Comparison of ENCODE assay signal across 18 cellular contexts in genomic region chr12:10900530-10900929, GRCh38. TPM values are rescaled to one million over a fixed set of nuclear protein-coding genes. Genes with fewer than 3 reads are reported as not detected.
DNase-seq lines count a peak whose midpoint lies in the region; ATAC-seq, FAIRE-seq and TF ChIP-seq lines count a peak whose summit lies in the region.
"Had no signal": no experiment of that assay in that cellular context is flagged by ENCODE, and none has a peak within 500 bp of the region (broad histone marks: within the 10 kb centered on the region; RNA-seq: fewer than 3 reads in every experiment).

No MANE protein-coding gene starts in this region.

- H3K4me3 ChIP-seq in bronchial epithelial cell (ENCODE audit: low read depth, low read length) (no peak overlapping the region), esophagus (ENCODE audit: low read depth in 1 of 2, low read length in 2 of 2) (no peak overlapping the region), mesenchymal stem cell (ENCODE audit: insufficient read depth in 1 of 2, low read depth in 1 of 2, low read length in 2 of 2) (no peak overlapping the region), HepG2 (replicated peaks in 1 of 3; ENCODE audit: insufficient read depth in 1 of 3, low read depth in 2 of 3, low read length in 3 of 3) (no peak overlapping the region)
- H3K4me3 ChIP-seq: BLaER1, GM12878, HAP-1 had no signal

- POLR2A ChIA-PET in HepG2 (lab: Yijun Ruan, JAX), result no interaction called here

- peak overlapping the region; percentile 17 to 56 for H3K27ac ChIP-seq in esophagus (ENCODE audit: low read depth in 2 of 2, low read length in 1 of 2)
- H3K27ac ChIP-seq in mesenchymal stem cell (ENCODE audit: low read length, poor library complexity, severe bottlenecking), result no peak overlapping the region
- H3K27ac ChIP-seq in HepG2 (ENCODE audit: extremely low read length, insufficient read depth, low read length), result no peak overlapping the region
- H3K27ac ChIP-seq: BLaER1 had no signal

- TF ChIP-seq RAD21 in HepG2 (CRISPR knock-in tag; IDR thresholded peaks at IDR 0.05), result no peak

- H2BK5ac ChIP-seq in mesenchymal stem cell (ENCODE audit: low read depth, low read length, poor library complexity, severe bottlenecking), result no peak overlapping the region

- H3K4me1 Mint-ChIP-seq in activated T-helper 17 cell treated with anti-CD3 and anti-CD28 coated beads, Interleukin-2, amount 50 U/mL, for 72 hours, result peaks cover 9% of the 10 kb centered on the region
- H3K4me1 Mint-ChIP-seq: CD14-positive monocyte had no signal

- H3K36me3 ChIP-seq in bronchial epithelial cell (ENCODE audit: control insufficient read depth, insufficient read depth, low read length) (no peaks in the 10 kb centered on the region), esophagus (ENCODE audit: control insufficient read depth in 2 of 2, insufficient read depth in 2 of 2, low read length in 1 of 2) (no peaks in the 10 kb centered on the region), mesenchymal stem cell (ENCODE audit: control insufficient read depth in 1 of 2, insufficient read depth in 2 of 2, low read depth in 1 of 2, low read length in 2 of 2) (peaks cover 0 to 5% of the 10 kb centered on the region in 2 experiments), HepG2 (replicated peaks in 1 of 2; ENCODE audit: control insufficient read depth in 1 of 2, insufficient read depth in 2 of 2, low read length in 2 of 2) (0 out of 5 replicates have a peak, but pooled peaks cover 0 to 3% of the 10 kb centered on the region in 2 experiments)
- H3K36me3 ChIP-seq: HAP-1 had no signal

- H3K27me3 ChIP-seq in bronchial epithelial cell (ENCODE audit: control insufficient read depth, insufficient read depth, low read length) (no peaks in the 10 kb centered on the region), esophagus (ENCODE audit: control insufficient read depth in 1 of 2, insufficient read depth in 2 of 2, low read length in 2 of 2) (no peaks in the 10 kb centered on the region), mesenchymal stem cell (ENCODE audit: control insufficient read depth in 1 of 2, insufficient read depth in 1 of 2, low read length in 2 of 2) (no peaks in the 10 kb centered on the region), HepG2 (ENCODE audit: control insufficient read depth in 1 of 2, insufficient read depth in 2 of 2, low read length in 2 of 2) (no peaks in the 10 kb centered on the region)
- H3K27me3 ChIP-seq: BLaER1 had no signal

- in situ Hi-C loops in HepG2 (cut with HindIII; ENCODE audit: extremely low pct_ligation_motif_present, low pct_unique_long_range_greater_than_20kb), result no loop called here

- no peak for ATAC-seq in activated T-helper 17 cell treated with anti-CD3 and anti-CD28 coated beads, Interleukin-2, amount 50 U/mL, for 72 hours (replicated peaks)
- no peak for ATAC-seq in HepG2
- ATAC-seq: GM12878 had no signal

- H4K8ac ChIP-seq in mesenchymal stem cell (ENCODE audit: low read length), result peak overlapping the region; percentile 24

- peaks cover 2% of the 10 kb centered on the region for H3K79me2 ChIP-seq in HepG2 (ENCODE audit: insufficient read depth, low read length)

- H3K79me1 ChIP-seq in mesenchymal stem cell (replicated peaks; ENCODE audit: low read length, poor library complexity, severe bottlenecking), result peaks cover 22% of the 10 kb centered on the region

- no peak overlapping the region for H2AK5ac ChIP-seq in mesenchymal stem cell (ENCODE audit: low read length, severe bottlenecking)

- peaks cover 0 to 3% of the 10 kb centered on the region in 2 donors for H3K4me1 ChIP-seq in esophagus (ENCODE audit: control insufficient read depth in 2 of 2, insufficient read depth in 2 of 2, low read length in 1 of 2)
- H3K4me1 ChIP-seq in mesenchymal stem cell (ENCODE audit: control insufficient read depth, insufficient read depth, low read depth, low read length), result no peaks in the 10 kb centered on the region
- peaks cover 10% of the 10 kb centered on the region; the same call in 1 of the 2 replicates for H3K4me1 ChIP-seq in HepG2 (ENCODE audit: insufficient read depth, low read length)
- H3K4me1 ChIP-seq: BLaER1, HAP-1 had no signal

- TF ChIP-seq EP300 in HepG2 (IDR thresholded peaks at IDR 0.05; ENCODE audit: low read depth in 2 of 2, low read length in 2 of 2) (no peak), HepG2 (CRISPR knock-in tag; IDR thresholded peaks at IDR 0.05; ENCODE audit: borderline replicate concordance) (no peak)

- intact Hi-C loops in HepG2 (cut with micrococcal nuclease; ENCODE audit: unreplicated experiment), result loop anchor here (2.0 to 5.0 kb wide), 2 partner anchors 33 to 130 kb away; no protein-coding TSS in a partner anchor

- no peaks in the 10 kb centered on the region for H3K27me3 Mint-ChIP-seq in activated T-helper 17 cell treated with anti-CD3 and anti-CD28 coated beads, Interleukin-2, amount 50 U/mL, for 72 hours
- H3K27me3 Mint-ChIP-seq: CD4-positive, alpha-beta memory T cell had no signal

- CTCF ChIA-PET in HepG2 (lab: Yijun Ruan, JAX; ENCODE audit: low intra/inter-chr PET ratio, low total read pairs), result interaction anchor here (1.5 kb wide), 1 partner anchor 33 kb away, joined by 13 read pairs; no protein-coding TSS in a partner anchor

- H3K18ac ChIP-seq in mesenchymal stem cell (ENCODE audit: low read depth in 1 of 2, low read length in 2 of 2), result no peak overlapping the region

- peaks cover 11% of the 10 kb centered on the region for H3K36me3 Mint-ChIP-seq in activated T-helper 17 cell treated with anti-CD3 and anti-CD28 coated beads, Interleukin-2, amount 50 U/mL, for 72 hours (ENCODE audit: low read depth)

- H3K4ac ChIP-seq in mesenchymal stem cell (ENCODE audit: low read depth in 1 of 2, low read length in 2 of 2), result no peak overlapping the region

- H3K4me3 Mint-ChIP-seq in activated T-helper 17 cell treated with anti-CD3 and anti-CD28 coated beads, Interleukin-2, amount 50 U/mL, for 72 hours, result no peak overlapping the region
- H3K4me3 Mint-ChIP-seq: CD14-positive monocyte; CD4-positive, alpha-beta memory T cell had no signal

- peak; percentile 34 for DNase-seq in bronchial epithelial cell (ENCODE audit: low read depth)
- DNase-seq in mesenchymal stem cell, result no peak
- DNase-seq in Kasumi-1 (lab: John Stamatoyannopoulos, UW), result no peak
- no peak for DNase-seq in GM03348 (ENCODE audit: low spot score)
- DNase-seq in HepG2 (ENCODE audit: low spot score), result no peak
- DNase-seq: 8988T, Calu3, DMS79 treated with DMSO at 0.1 percent for 48 hours, GF-D8 had no signal

- WGBS in esophagus, 2 donors, result 73 to 77% methylated on average over 1 of the region's 1 CpG
- WGBS in mesenchymal stem cell, result 90% methylated on average over 1 of the region's 1 CpG
- WGBS in HepG2 (ENCODE audit: low lambda C conversion rate), result 100% methylated on average over 1 of the region's 1 CpG

- H3K9ac ChIP-seq in mesenchymal stem cell (ENCODE audit: low read length), result no peak overlapping the region
- no peak overlapping the region for H3K9ac ChIP-seq in HepG2 (ENCODE audit: insufficient read depth, low read depth, low read length)
- H3K9ac ChIP-seq: BLaER1 had no signal

- no peak overlapping the region for H3K4me2 ChIP-seq in mesenchymal stem cell (ENCODE audit: low read length, poor library complexity, severe bottlenecking)
- H3K4me2 ChIP-seq in HepG2 (ENCODE audit: low read depth, low read length), result no peak overlapping the region
- H3K4me2 ChIP-seq: BLaER1 had no signal

- H2BK120ac ChIP-seq in mesenchymal stem cell (ENCODE audit: low read depth, low read length), result no peak overlapping the region

- no peak overlapping the region for H3K23ac ChIP-seq in mesenchymal stem cell (ENCODE audit: low read length in 2 of 2)

- TF ChIP-seq CTCF in bronchial epithelial cell (IDR thresholded peaks at IDR 0.05; ENCODE audit: insufficient read depth, low read length, severe bottlenecking), result no peak
- no peak for TF ChIP-seq CTCF in HepG2 (CRISPR knock-in tag; IDR thresholded peaks at IDR 0.05)

- FAIRE-seq in bronchial epithelial cell (lab: Jason Lieb, UNC), result no peak
- no peak for FAIRE-seq in HepG2 (lab: Jason Lieb, UNC)
- FAIRE-seq: GM12878 had no signal

- no peak overlapping the region for H2AFZ ChIP-seq in mesenchymal stem cell (ENCODE audit: low read depth, low read length)
- no peak overlapping the region for H2AFZ ChIP-seq in HepG2 (ENCODE audit: low read length)

- no peak overlapping the region for H2BK15ac ChIP-seq in mesenchymal stem cell (ENCODE audit: low read depth, poor library complexity, severe bottlenecking)

- no peak overlapping the region for H3K27ac Mint-ChIP-seq in activated T-helper 17 cell treated with anti-CD3 and anti-CD28 coated beads, Interleukin-2, amount 50 U/mL, for 72 hours
- H3K27ac Mint-ChIP-seq: CD14-positive monocyte had no signal

- no peak overlapping the region for H4K91ac ChIP-seq in mesenchymal stem cell (ENCODE audit: low read length)

- H2BK12ac ChIP-seq in mesenchymal stem cell (ENCODE audit: low read length in 2 of 2), result no peak overlapping the region

- peaks cover 11% of the 10 kb centered on the region for H3K9me3 Mint-ChIP-seq in activated T-helper 17 cell treated with anti-CD3 and anti-CD28 coated beads, Interleukin-2, amount 50 U/mL, for 72 hours

- BruUV-seq in HepG2 (replicated peaks; lab: Mats Ljungman, UMichigan), result no TSS peak

- no peak for TF ChIP-seq POLR2A in HepG2 (IDR thresholded peaks at IDR 0.05; ENCODE audit: insufficient read depth in 1 of 2, low read depth in 2 of 2, low read length in 2 of 2)

- H3K14ac ChIP-seq in mesenchymal stem cell (ENCODE audit: low read length in 2 of 2), result no peak overlapping the region

- no peaks in the 10 kb centered on the region for H3K9me3 ChIP-seq in esophagus (ENCODE audit: control insufficient read depth in 2 of 2, insufficient read depth in 1 of 2, low read depth in 1 of 2, low read length in 1 of 2)
- peaks cover 36% of the 10 kb centered on the region for H3K9me3 ChIP-seq in mesenchymal stem cell (ENCODE audit: control insufficient read depth, low read length)
- H3K9me3 ChIP-seq in HepG2 (ENCODE audit: low read length), result peaks cover 38% of the 10 kb centered on the region
- H3K9me3 ChIP-seq: HAP-1 had no signal

- no peaks in the 10 kb centered on the region for H4K20me1 ChIP-seq in HepG2 (ENCODE audit: insufficient read depth, low read length)
- H4K20me1 ChIP-seq: BLaER1 had no signal

RNA-seq across cellular contexts. Expression of gene TAS2R13, which starts 8.8 kb away (rescaled TPM):
- 0.38 and 1.1 TPM in 2 replicates for total RNA-seq in bronchial epithelial cell
- not detected for polyA plus RNA-seq in esophagus
- polyA plus RNA-seq in mesenchymal stem cell (2013, experiment 1 of 2), result not detected
- not detected for polyA plus RNA-seq in mesenchymal stem cell (2013, experiment 2 of 2)
- 1 to 10 TPM; 1.2 to 2.1 TPM for total RNA-seq in activated T-helper 17 cell treated with anti-CD3 and anti-CD28 coated beads, Interleukin-2, amount 50 U/mL, for 72 hours
- total RNA-seq in HepG2 (2016; rRNA removed; fragmentation: Illumina TruSeq; extraction: Trizol), result 0.46 and 1.3 TPM in 2 replicates
- not detected in 2 replicates for total RNA-seq in HepG2 (2016; cell fraction: cytosol; rRNA removed; fragmentation: Illumina TruSeq; extraction: Trizol; ENCODE audit: low read depth)
- total RNA-seq in HepG2 (2016; cell fraction: insoluble cytoplasmic fraction; rRNA removed; fragmentation: Illumina TruSeq; extraction: Trizol), result 0.15 and 1.4 TPM in 2 replicates
- total RNA-seq in HepG2 (2016; cell fraction: membrane; rRNA removed; fragmentation: Illumina TruSeq; extraction: Trizol), result not detected in 2 replicates
- 9.6 and 11.5 TPM in 2 replicates for total RNA-seq in HepG2 (2016; cell fraction: nucleus; rRNA removed; fragmentation: Illumina TruSeq; extraction: Trizol)
- polyA plus RNA-seq in HepG2 (2011; rRNA removed), result 0.27 and 0.33 TPM in 2 replicates
- not detected in 2 replicates for polyA plus RNA-seq in HepG2 (2011; cell fraction: cytosol; rRNA removed)
- polyA plus RNA-seq in HepG2 (2011; cell fraction: nucleus; rRNA removed), result 0.85 and 1.1 TPM in 2 replicates
- not detected in 2 replicates for polyA plus RNA-seq in HepG2 (2012)
- polyA plus RNA-seq in HepG2 (2016; cell fraction: cytosol; fragmentation: Illumina TruSeq; extraction: Trizol; ENCODE audit: low read depth), result not detected in 2 replicates
- polyA plus RNA-seq in HepG2 (2016; cell fraction: insoluble cytoplasmic fraction; fragmentation: Illumina TruSeq; extraction: Trizol; ENCODE audit: low read depth), result not detected in 2 replicates
- polyA plus RNA-seq in HepG2 (2016; cell fraction: membrane; fragmentation: Illumina TruSeq; extraction: Trizol; ENCODE audit: low read depth), result not detected in 2 replicates
- polyA plus RNA-seq in HepG2 (2016; cell fraction: nucleus; fragmentation: Illumina TruSeq; extraction: Trizol; ENCODE audit: insufficient read depth, low read depth), result 0.29 and 0.65 TPM in 2 replicates
- polyA minus RNA-seq in HepG2 (2011; rRNA and poly(A)+ RNA removed; ENCODE audit: low replicate concordance), result 2.6 and 3.8 TPM in 2 replicates
- polyA minus RNA-seq in HepG2 (2011; cell fraction: cytosol; rRNA and poly(A)+ RNA removed), result not detected in 2 replicates
- polyA minus RNA-seq in HepG2 (2011; cell fraction: nucleus; rRNA and poly(A)+ RNA removed), result 42.8 and 44.7 TPM in 2 replicates
- polyA plus RNA-seq: CD14-positive monocyte; CD4-positive, alpha-beta memory T cell had no signal

RNA-seq across cellular contexts. Expression of gene PRH1, which starts 16.5 kb away (rescaled TPM):
- total RNA-seq in bronchial epithelial cell (13.3 and 13.7 TPM in 2 replicates), HepG2 (2016; rRNA removed; fragmentation: Illumina TruSeq; extraction: Trizol) (5.5 and 18.8 TPM in 2 replicates)
- polyA plus RNA-seq in esophagus (1 to 10 TPM in 1 of 2 donors, under 1 TPM in 1; 0.35 to 1.3 TPM), HepG2 (2011; rRNA removed) (5.3 and 6.4 TPM in 2 replicates)
- polyA plus RNA-seq in mesenchymal stem cell (2013, experiment 1 of 2), result 2.8 TPM
- polyA plus RNA-seq in mesenchymal stem cell (2013, experiment 2 of 2), result 2.0 TPM
- total RNA-seq in activated T-helper 17 cell treated with anti-CD3 and anti-CD28 coated beads, Interleukin-2, amount 50 U/mL, for 72 hours, result 10 to 100 TPM; 18.8 to 24.3 TPM
- total RNA-seq in HepG2 (2016; cell fraction: cytosol; rRNA removed; fragmentation: Illumina TruSeq; extraction: Trizol; ENCODE audit: low read depth), result 13.1 and 13.6 TPM in 2 replicates
- 6.6 and 18.8 TPM in 2 replicates for total RNA-seq in HepG2 (2016; cell fraction: insoluble cytoplasmic fraction; rRNA removed; fragmentation: Illumina TruSeq; extraction: Trizol)
- 4.7 and 7.6 TPM in 2 replicates for total RNA-seq in HepG2 (2016; cell fraction: membrane; rRNA removed; fragmentation: Illumina TruSeq; extraction: Trizol)
- 87.8 and 89.7 TPM in 2 replicates for total RNA-seq in HepG2 (2016; cell fraction: nucleus; rRNA removed; fragmentation: Illumina TruSeq; extraction: Trizol)
- polyA plus RNA-seq in HepG2 (2011; cell fraction: cytosol; rRNA removed), result 4.5 and 5.0 TPM in 2 replicates
- 14.4 and 22.7 TPM in 2 replicates for polyA plus RNA-seq in HepG2 (2011; cell fraction: nucleus; rRNA removed)
- polyA plus RNA-seq in HepG2 (2012), result 3.9 and 5.7 TPM in 2 replicates
- 1.4 and 1.7 TPM in 2 replicates for polyA plus RNA-seq in HepG2 (2016; cell fraction: cytosol; fragmentation: Illumina TruSeq; extraction: Trizol; ENCODE audit: low read depth)
- 1.7 and 3.4 TPM in 2 replicates for polyA plus RNA-seq in HepG2 (2016; cell fraction: insoluble cytoplasmic fraction; fragmentation: Illumina TruSeq; extraction: Trizol; ENCODE audit: low read depth)
- polyA plus RNA-seq in HepG2 (2016; cell fraction: membrane; fragmentation: Illumina TruSeq; extraction: Trizol; ENCODE audit: low read depth), result 3.5 and 3.9 TPM in 2 replicates
- polyA plus RNA-seq in HepG2 (2016; cell fraction: nucleus; fragmentation: Illumina TruSeq; extraction: Trizol; ENCODE audit: insufficient read depth, low read depth), result 10.0 and 13.8 TPM in 2 replicates
- polyA minus RNA-seq in HepG2 (2011; rRNA and poly(A)+ RNA removed; ENCODE audit: low replicate concordance), result 17.3 and 25.1 TPM in 2 replicates
- 8.8 and 9.3 TPM in 2 replicates for polyA minus RNA-seq in HepG2 (2011; cell fraction: cytosol; rRNA and poly(A)+ RNA removed)
- 310 and 318 TPM in 2 replicates for polyA minus RNA-seq in HepG2 (2011; cell fraction: nucleus; rRNA and poly(A)+ RNA removed)

RNA-seq across cellular contexts. Expression of gene PRH2, which starts 28.5 kb away (rescaled TPM):
- total RNA-seq in bronchial epithelial cell, result 0.38 TPM in 1 of 2 replicates, not detected in the other
- not detected for polyA plus RNA-seq in esophagus
- polyA plus RNA-seq in mesenchymal stem cell (2013, experiment 1 of 2), result not detected
- 0.11 TPM for polyA plus RNA-seq in mesenchymal stem cell (2013, experiment 2 of 2)
- total RNA-seq in activated T-helper 17 cell treated with anti-CD3 and anti-CD28 coated beads, Interleukin-2, amount 50 U/mL, for 72 hours, result not detected
- 0.24 TPM in 1 of 2 replicates, not detected in the other for total RNA-seq in HepG2 (2016; rRNA removed; fragmentation: Illumina TruSeq; extraction: Trizol)
- 0.44 TPM in 1 of 2 replicates, not detected in the other for total RNA-seq in HepG2 (2016; cell fraction: cytosol; rRNA removed; fragmentation: Illumina TruSeq; extraction: Trizol; ENCODE audit: low read depth)
- total RNA-seq in HepG2 (2016; cell fraction: insoluble cytoplasmic fraction; rRNA removed; fragmentation: Illumina TruSeq; extraction: Trizol), result not detected in 2 replicates
- not detected in 2 replicates for total RNA-seq in HepG2 (2016; cell fraction: membrane; rRNA removed; fragmentation: Illumina TruSeq; extraction: Trizol)
- total RNA-seq in HepG2 (2016; cell fraction: nucleus; rRNA removed; fragmentation: Illumina TruSeq; extraction: Trizol), result 0.81 TPM in 1 of 2 replicates, not detected in the other
- polyA plus RNA-seq in HepG2 (2011; rRNA removed), result 0.48 and 1.3 TPM in 2 replicates
- polyA plus RNA-seq in HepG2 (2011; cell fraction: cytosol; rRNA removed), result 0.97 and 1.1 TPM in 2 replicates
- polyA plus RNA-seq in HepG2 (2011; cell fraction: nucleus; rRNA removed), result 1.5 and 2.1 TPM in 2 replicates
- polyA plus RNA-seq in HepG2 (2012), result 0.77 and 1.9 TPM in 2 replicates
- not detected in 2 replicates for polyA plus RNA-seq in HepG2 (2016; cell fraction: cytosol; fragmentation: Illumina TruSeq; extraction: Trizol; ENCODE audit: low read depth)
- not detected in 2 replicates for polyA plus RNA-seq in HepG2 (2016; cell fraction: insoluble cytoplasmic fraction; fragmentation: Illumina TruSeq; extraction: Trizol; ENCODE audit: low read depth)
- not detected in 2 replicates for polyA plus RNA-seq in HepG2 (2016; cell fraction: membrane; fragmentation: Illumina TruSeq; extraction: Trizol; ENCODE audit: low read depth)
- not detected in 2 replicates for polyA plus RNA-seq in HepG2 (2016; cell fraction: nucleus; fragmentation: Illumina TruSeq; extraction: Trizol; ENCODE audit: insufficient read depth, low read depth)
- 0.76 and 5.4 TPM in 2 replicates for polyA minus RNA-seq in HepG2 (2011; rRNA and poly(A)+ RNA removed; ENCODE audit: low replicate concordance)
- polyA minus RNA-seq in HepG2 (2011; cell fraction: cytosol; rRNA and poly(A)+ RNA removed), result not detected in 2 replicates
- polyA minus RNA-seq in HepG2 (2011; cell fraction: nucleus; rRNA and poly(A)+ RNA removed), result 4.0 and 4.8 TPM in 2 replicates
- total RNA-seq: A673; Calu3; CD4-positive, alpha-beta memory T cell; GM12878; H4 had no signal
- polyA plus RNA-seq: CD14-positive monocyte; CD4-positive, alpha-beta memory T cell had no signal

RNA-seq across cellular contexts. Expression of gene TAS2R14, which starts 38.5 kb away (rescaled TPM):
- total RNA-seq in bronchial epithelial cell, result 1.1 and 1.2 TPM in 2 replicates
- polyA plus RNA-seq in esophagus, result under 1 TPM; 0.35 to 0.94 TPM
- polyA plus RNA-seq in mesenchymal stem cell (2013, experiment 1 of 2), result 0.72 TPM
- 1.3 TPM for polyA plus RNA-seq in mesenchymal stem cell (2013, experiment 2 of 2)
- total RNA-seq in activated T-helper 17 cell treated with anti-CD3 and anti-CD28 coated beads, Interleukin-2, amount 50 U/mL, for 72 hours, result 1 to 10 TPM; 2.4 to 3.7 TPM
- total RNA-seq in HepG2 (2016; rRNA removed; fragmentation: Illumina TruSeq; extraction: Trizol), result 0.32 and 2.3 TPM in 2 replicates
- not detected in 2 replicates for total RNA-seq in HepG2 (2016; cell fraction: cytosol; rRNA removed; fragmentation: Illumina TruSeq; extraction: Trizol; ENCODE audit: low read depth)
- total RNA-seq in HepG2 (2016; cell fraction: insoluble cytoplasmic fraction; rRNA removed; fragmentation: Illumina TruSeq; extraction: Trizol), result 0.15 and 1.6 TPM in 2 replicates
- total RNA-seq in HepG2 (2016; cell fraction: membrane; rRNA removed; fragmentation: Illumina TruSeq; extraction: Trizol), result 0.19 and 0.21 TPM in 2 replicates
- 13.3 and 14.1 TPM in 2 replicates for total RNA-seq in HepG2 (2016; cell fraction: nucleus; rRNA removed; fragmentation: Illumina TruSeq; extraction: Trizol)
- polyA plus RNA-seq in HepG2 (2011; rRNA removed), result 0.86 and 1.1 TPM in 2 replicates
- polyA plus RNA-seq in HepG2 (2011; cell fraction: cytosol; rRNA removed), result 0.07 and 0.17 TPM in 2 replicates
- polyA plus RNA-seq in HepG2 (2011; cell fraction: nucleus; rRNA removed), result 2.7 TPM in 2 replicates
- 0.68 and 0.76 TPM in 2 replicates for polyA plus RNA-seq in HepG2 (2012)
- polyA plus RNA-seq in HepG2 (2016; cell fraction: cytosol; fragmentation: Illumina TruSeq; extraction: Trizol; ENCODE audit: low read depth), result 0.09 and 0.14 TPM in 2 replicates
- polyA plus RNA-seq in HepG2 (2016; cell fraction: insoluble cytoplasmic fraction; fragmentation: Illumina TruSeq; extraction: Trizol; ENCODE audit: low read depth), result 0.33 and 0.84 TPM in 2 replicates
- 0.31 TPM in 1 of 2 replicates, not detected in the other for polyA plus RNA-seq in HepG2 (2016; cell fraction: membrane; fragmentation: Illumina TruSeq; extraction: Trizol; ENCODE audit: low read depth)
- 3.8 and 5.2 TPM in 2 replicates for polyA plus RNA-seq in HepG2 (2016; cell fraction: nucleus; fragmentation: Illumina TruSeq; extraction: Trizol; ENCODE audit: insufficient read depth, low read depth)
- polyA minus RNA-seq in HepG2 (2011; rRNA and poly(A)+ RNA removed; ENCODE audit: low replicate concordance), result 2.8 and 4.2 TPM in 2 replicates
- polyA minus RNA-seq in HepG2 (2011; cell fraction: cytosol; rRNA and poly(A)+ RNA removed), result not detected in 2 replicates
- 61.7 and 70.6 TPM in 2 replicates for polyA minus RNA-seq in HepG2 (2011; cell fraction: nucleus; rRNA and poly(A)+ RNA removed)

RNA-seq across cellular contexts. Expression of gene PRR4, which starts 51.3 kb away (rescaled TPM):
- total RNA-seq in bronchial epithelial cell (0.53 TPM in 1 of 2 replicates, not detected in the other), HepG2 (2016; rRNA removed; fragmentation: Illumina TruSeq; extraction: Trizol) (1.2 and 2.3 TPM in 2 replicates)
- polyA plus RNA-seq in esophagus (1 to 10 TPM; 2.1 to 3.3 TPM), HepG2 (2011; rRNA removed) (5.4 and 6.0 TPM in 2 replicates)
- polyA plus RNA-seq in mesenchymal stem cell (2013, experiment 1 of 2), result 2.6 TPM
- polyA plus RNA-seq in mesenchymal stem cell (2013, experiment 2 of 2), result 2.6 TPM
- total RNA-seq in activated T-helper 17 cell treated with anti-CD3 and anti-CD28 coated beads, Interleukin-2, amount 50 U/mL, for 72 hours, result 1 to 10 TPM; 2.4 to 3.6 TPM
- total RNA-seq in HepG2 (2016; cell fraction: cytosol; rRNA removed; fragmentation: Illumina TruSeq; extraction: Trizol; ENCODE audit: low read depth), result 2.2 and 3.3 TPM in 2 replicates
- total RNA-seq in HepG2 (2016; cell fraction: insoluble cytoplasmic fraction; rRNA removed; fragmentation: Illumina TruSeq; extraction: Trizol), result 1.6 and 1.8 TPM in 2 replicates
- 1.1 and 1.9 TPM in 2 replicates for total RNA-seq in HepG2 (2016; cell fraction: membrane; rRNA removed; fragmentation: Illumina TruSeq; extraction: Trizol)
- total RNA-seq in HepG2 (2016; cell fraction: nucleus; rRNA removed; fragmentation: Illumina TruSeq; extraction: Trizol), result 9.0 and 10.0 TPM in 2 replicates
- 1.1 and 2.5 TPM in 2 replicates for polyA plus RNA-seq in HepG2 (2011; cell fraction: cytosol; rRNA removed)
- polyA plus RNA-seq in HepG2 (2011; cell fraction: nucleus; rRNA removed), result 15.3 and 20.3 TPM in 2 replicates
- 2.8 and 3.5 TPM in 2 replicates for polyA plus RNA-seq in HepG2 (2012)
- 2.4 and 2.6 TPM in 2 replicates for polyA plus RNA-seq in HepG2 (2016; cell fraction: cytosol; fragmentation: Illumina TruSeq; extraction: Trizol; ENCODE audit: low read depth)
- 1.0 TPM in 1 of 2 replicates, not detected in the other for polyA plus RNA-seq in HepG2 (2016; cell fraction: insoluble cytoplasmic fraction; fragmentation: Illumina TruSeq; extraction: Trizol; ENCODE audit: low read depth)
- polyA plus RNA-seq in HepG2 (2016; cell fraction: membrane; fragmentation: Illumina TruSeq; extraction: Trizol; ENCODE audit: low read depth), result 1.7 and 3.2 TPM in 2 replicates
- 9.3 and 13.9 TPM in 2 replicates for polyA plus RNA-seq in HepG2 (2016; cell fraction: nucleus; fragmentation: Illumina TruSeq; extraction: Trizol; ENCODE audit: insufficient read depth, low read depth)
- polyA minus RNA-seq in HepG2 (2011; rRNA and poly(A)+ RNA removed; ENCODE audit: low replicate concordance), result 13.4 and 16.6 TPM in 2 replicates
- 1.6 TPM in 1 of 2 replicates, not detected in the other for polyA minus RNA-seq in HepG2 (2011; cell fraction: cytosol; rRNA and poly(A)+ RNA removed)
- 46.4 and 48.7 TPM in 2 replicates for polyA minus RNA-seq in HepG2 (2011; cell fraction: nucleus; rRNA and poly(A)+ RNA removed)
- polyA plus RNA-seq: CD14-positive monocyte had no signal

Comparison
In these comparisons a context has a peak if more than half of its experiments do, and no peak if none do; other contexts are left out.
1. H3K27ac ChIP-seq: peak in esophagus (2 of 2); none in mesenchymal stem cell (single experiment) and HepG2 (single experiment).